In genomic region chr17:78840780-78841611, GRCh38 we compare ENCODE assay signal across 8 cellular contexts. TPM values are rescaled to one million over a fixed set of nuclear protein-coding genes. Genes with fewer than 3 reads are reported as not detected.
DNase-seq lines count a peak whose midpoint lies in the region; ATAC-seq and TF ChIP-seq lines count a peak whose summit lies in the region.

TSS of gene USP36 (minus strand) at chr17:78840814. CDS start at chr17:78836363, 4,451 bp downstream.

- peaks cover 38% of the 10 kb centered on the region for H3K79me2 ChIP-seq in fibroblast of lung (ENCODE audit: control insufficient read depth, insufficient read depth, low read length)

- no peak for TF ChIP-seq CTCF in LNCaP clone FGC (IDR thresholded peaks at IDR 0.05; ENCODE audit: control insufficient read depth, extremely low read depth, insufficient read depth)
- no peak for TF ChIP-seq CTCF in RWPE1 (conservative IDR thresholded peaks at IDR 0.05; ENCODE audit: low read depth)
- no peak for TF ChIP-seq CTCF in fibroblast of lung (conservative IDR thresholded peaks at IDR 0.05 in 1 of 2, IDR thresholded peaks at IDR 0.05 in 1 of 2; ENCODE audit: low read depth in 1 of 2, low read length in 2 of 2)

- peak within 1 kb of the TSS; percentile 92 for H3K27ac Mint-ChIP-seq in activated T-helper 17 cell treated with anti-CD3 and anti-CD28 coated beads, Interleukin-2, amount 50 U/mL, for 72 hours
- H3K27ac Mint-ChIP-seq in naive thymus-derived CD8-positive, alpha-beta T cell, result peak within 1 kb of the TSS; percentile 95 to 99 (median 98)

- H4K20me1 ChIP-seq in fibroblast of lung (ENCODE audit: control insufficient read depth, extremely low read depth, insufficient read depth, low read length), result peaks cover 2% of the 10 kb centered on the region

- no peaks in the 10 kb centered on the region for H3K27me3 ChIP-seq in fibroblast of lung (ENCODE audit: control insufficient read depth, insufficient read depth, low read length)

- peak within 1 kb of the TSS; percentile 63 for H2AFZ ChIP-seq in fibroblast of lung (ENCODE audit: low read length)

- POLR2A ChIA-PET in RWPE1 (lab: Yijun Ruan, JAX; ENCODE audit: low non-redundant PET), result interaction anchor here (0.5 kb wide), 1 partner anchor 46 kb away, joined by 3 read pairs; no protein-coding TSS in a partner anchor
- POLR2A ChIA-PET in naive thymus-derived CD8-positive, alpha-beta T cell (lab: Charles Lee), result interaction anchor here (1.4 to 3.0 kb wide), 6 partner anchors 22 to 60 kb away, joined by 3 to 23 read pairs (median 4); partner anchors contain the start of gene CYTH1

- no peaks in the 10 kb centered on the region for H3K9me3 ChIP-seq in fibroblast of lung (ENCODE audit: control insufficient read depth, insufficient read depth, low read depth, low read length)

- H3K4me2 ChIP-seq in fibroblast of lung (ENCODE audit: extremely low read depth, insufficient read depth, low read length), result peak within 1 kb of the TSS; percentile 95

- peaks cover 45% of the 10 kb centered on the region for H3K36me3 Mint-ChIP-seq in activated T-helper 17 cell treated with anti-CD3 and anti-CD28 coated beads, Interleukin-2, amount 50 U/mL, for 72 hours (ENCODE audit: low read depth)
- peaks cover 2 to 26% (median 5%) of the 10 kb centered on the region in 3 donors for H3K36me3 Mint-ChIP-seq in naive thymus-derived CD8-positive, alpha-beta T cell

- peaks cover 32% of the 10 kb centered on the region for H3K4me1 Mint-ChIP-seq in activated T-helper 17 cell treated with anti-CD3 and anti-CD28 coated beads, Interleukin-2, amount 50 U/mL, for 72 hours
- peaks cover 24 to 63% (median 48%) of the 10 kb centered on the region in 4 donors for H3K4me1 Mint-ChIP-seq in naive thymus-derived CD8-positive, alpha-beta T cell

- H3K27ac ChIP-seq in RWPE1, result peak within 1 kb of the TSS; percentile 88
- peak within 1 kb of the TSS; percentile 97 for H3K27ac ChIP-seq in fibroblast of lung (ENCODE audit: insufficient read depth, low read length)

- H3K27me3 Mint-ChIP-seq in activated T-helper 17 cell treated with anti-CD3 and anti-CD28 coated beads, Interleukin-2, amount 50 U/mL, for 72 hours, result no peaks in the 10 kb centered on the region
- no peaks in the 10 kb centered on the region for H3K27me3 Mint-ChIP-seq in naive thymus-derived CD8-positive, alpha-beta T cell

- H3K4me3 ChIP-seq in LNCaP clone FGC (ENCODE audit: low read depth, low read length), result peak within 1 kb of the TSS; percentile 84
- H3K4me3 ChIP-seq in fibroblast of lung (replicated peaks in 1 of 4; ENCODE audit: control extremely low read depth in 1 of 4, insufficient read depth in 1 of 4, low read depth in 3 of 4, low read length in 4 of 4), result peak within 1 kb of the TSS; percentile 75 to 92 (median 90)

- H3K9me3 Mint-ChIP-seq in activated T-helper 17 cell treated with anti-CD3 and anti-CD28 coated beads, Interleukin-2, amount 50 U/mL, for 72 hours, result no peaks in the 10 kb centered on the region
- no peaks in the 10 kb centered on the region for H3K9me3 Mint-ChIP-seq in naive thymus-derived CD8-positive, alpha-beta T cell

- CTCF ChIA-PET in RWPE1 (lab: Yijun Ruan, JAX), result interaction anchor here (0.6 to 0.7 kb wide), 2 partner anchors 131 to 169 kb away, joined by 3 to 6 read pairs; no protein-coding TSS in a partner anchor

- H3K36me3 ChIP-seq in fibroblast of lung (ENCODE audit: control insufficient read depth, insufficient read depth, low read length), result peaks cover 11% of the 10 kb centered on the region

- ATAC-seq in activated T-helper 17 cell treated with anti-CD3 and anti-CD28 coated beads, Interleukin-2, amount 50 U/mL, for 72 hours (replicated peaks), result peak; percentile 91
- peak; percentile 84 to 86 for ATAC-seq in naive thymus-derived CD8-positive, alpha-beta T cell

- peak within 1 kb of the TSS; percentile 87 for H3K4me3 Mint-ChIP-seq in activated T-helper 17 cell treated with anti-CD3 and anti-CD28 coated beads, Interleukin-2, amount 50 U/mL, for 72 hours
- peak within 1 kb of the TSS; percentile 83 to 99 (median 95) for H3K4me3 Mint-ChIP-seq in naive thymus-derived CD8-positive, alpha-beta T cell

- DNase-seq in Daoy (ENCODE audit: low read depth) (peak; percentile 100), GOT3 (lab: John Stamatoyannopoulos, UW) (peak; percentile 96), LNCaP clone FGC (ENCODE audit: low read depth) (peak; percentile 98), RWPE1 (ENCODE audit: low spot score) (peak; percentile 99), fibroblast of lung (ENCODE audit: low read depth in 2 of 2) (peak; percentile 97 to 99)
- DNase-seq in naive thymus-derived CD8-positive, alpha-beta T cell, result peak; percentile 98 to 100 (median 100)
- peak; percentile 97 to 100 (median 99) for DNase-seq in stimulated activated naive CD4-positive, alpha-beta T cell (lab: John Stamatoyannopoulos, UW)

- peak within 1 kb of the TSS; percentile 98 for H3K9ac ChIP-seq in fibroblast of lung (ENCODE audit: insufficient read depth, low read length)

- H3K4me1 ChIP-seq in fibroblast of lung (ENCODE audit: control insufficient read depth, extremely low read depth, insufficient read depth, low read length), result peaks cover 13% of the 10 kb centered on the region

RNA-seq across cellular contexts. Expression of gene USP36, which starts in this region (rescaled TPM):
- 11.4 and 21.3 TPM in 2 replicates for total RNA-seq in Daoy (2014; rRNA removed; shearing (Covaris generic))
- total RNA-seq in activated T-helper 17 cell treated with anti-CD3 and anti-CD28 coated beads, Interleukin-2, amount 50 U/mL, for 72 hours, result 100 to 1,000 TPM in 1 of 2 donors, 10 to 100 TPM in 1; 95.3 to 139 TPM
- total RNA-seq in fibroblast of lung, result 16.7 and 18.3 TPM in 2 replicates
- 15.4 and 27.4 TPM in 2 replicates for polyA plus RNA-seq in fibroblast of lung
- polyA plus RNA-seq in fibroblast of lung (2012), result 18.2 and 25.0 TPM in 2 replicates
- 48.3 and 92.3 TPM in 2 replicates for polyA minus RNA-seq in fibroblast of lung (ENCODE audit: low replicate concordance)
- total RNA-seq in naive thymus-derived CD8-positive, alpha-beta T cell, result 100 to 1,000 TPM; 151 to 156 TPM
- 10 to 100 TPM; 27.5 to 45.1 (median 36.7) TPM for polyA plus RNA-seq in naive thymus-derived CD8-positive, alpha-beta T cell

Comparison
In these comparisons a context has a peak if more than half of its experiments do, and no peak if none do; other contexts are left out.
1. Peak in every context shown above with its lines: DNase-seq, ATAC-seq, H3K4me3 ChIP-seq and H3K27ac ChIP-seq.